In genomic region chr2:201448067-201448466, GRCh38 we compare ENCODE assay signal across 13 cellular contexts. TPM values are rescaled to one million over a fixed set of nuclear protein-coding genes. Genes with fewer than 3 reads are reported as not detected.
DNase-seq lines count a peak whose midpoint lies in the region; ATAC-seq and TF ChIP-seq lines count a peak whose summit lies in the region.
"Had no signal": no experiment of that assay in that cellular context is flagged by ENCODE, and none has a peak within 500 bp of the region (broad histone marks: within the 10 kb centered on the region; RNA-seq: fewer than 3 reads in every experiment).

No MANE protein-coding gene starts in this region.

- H2AFZ ChIP-seq in smooth muscle cell (ENCODE audit: low read depth): no peak overlapping the region

- no peaks in the 10 kb centered on the region for H3K9me3 ChIP-seq in heart left ventricle
- no peaks in the 10 kb centered on the region for H3K9me3 ChIP-seq in right cardiac atrium (ENCODE audit: control insufficient read depth, low read length)
- H3K9me3 ChIP-seq in T-helper 17 cell (ENCODE audit: control insufficient read depth, low read length, poor library complexity, severe bottlenecking): no peaks in the 10 kb centered on the region
- H3K9me3 ChIP-seq in smooth muscle cell (replicated peaks; ENCODE audit: low read depth): no peaks in the 10 kb centered on the region
- H3K9me3 ChIP-seq: MG63, SJCRH30 had no signal

- H3K36me3 ChIP-seq in heart left ventricle: peaks cover 0 to 12% (median 3%) of the 10 kb centered on the region in 9 donors
- no peaks in the 10 kb centered on the region for H3K36me3 ChIP-seq in smooth muscle cell (ENCODE audit: low read depth)
- H3K36me3 ChIP-seq: MG63, SJCRH30 had no signal

- no peak for ATAC-seq in heart left ventricle
- no peak for ATAC-seq in right cardiac atrium
- ATAC-seq in T-helper 17 cell: no peak
- ATAC-seq in HG02840 (IDR thresholded peaks at IDR 0.05; ENCODE audit: low FRiP score, unreplicated experiment): no peak
- no peak for ATAC-seq in GM18517 (IDR thresholded peaks at IDR 0.05; ENCODE audit: unreplicated experiment)
- no peak for ATAC-seq in HG02759 (IDR thresholded peaks at IDR 0.05; ENCODE audit: unreplicated experiment)

- peaks cover 0 to 84% (median 60%) of the 10 kb centered on the region in 12 donors for H3K4me1 ChIP-seq in heart left ventricle
- H3K4me1 ChIP-seq in right cardiac atrium (ENCODE audit: control insufficient read depth, insufficient read depth, low read length): peaks cover 4% of the 10 kb centered on the region
- H3K4me1 ChIP-seq in smooth muscle cell (ENCODE audit: low read depth): peaks cover 7% of the 10 kb centered on the region

- peaks cover 62% of the 10 kb centered on the region for H4K20me1 ChIP-seq in smooth muscle cell (ENCODE audit: low read depth)

- H3K9me3 Mint-ChIP-seq in dendritic cell treated with granulocyte-macrophage colony-stimulating factor and Interleukin-4, amounts not matched to agents 40 ng/mL and 50 ng/mL, for 4 days: no peaks in the 10 kb centered on the region

- no peak overlapping the region for H3K4me2 ChIP-seq in smooth muscle cell

- no peaks in the 10 kb centered on the region for H3K27me3 Mint-ChIP-seq in T-helper 17 cell
- no peaks in the 10 kb centered on the region for H3K27me3 Mint-ChIP-seq in dendritic cell treated with granulocyte-macrophage colony-stimulating factor and Interleukin-4, amounts not matched to agents 40 ng/mL and 50 ng/mL, for 4 days

- peaks cover 7% of the 10 kb centered on the region for H3K36me3 Mint-ChIP-seq in T-helper 17 cell (ENCODE audit: low read depth)
- peaks cover 32% of the 10 kb centered on the region for H3K36me3 Mint-ChIP-seq in dendritic cell treated with granulocyte-macrophage colony-stimulating factor and Interleukin-4, amounts not matched to agents 40 ng/mL and 50 ng/mL, for 4 days (ENCODE audit: low read depth)

- H3K4me3 ChIP-seq in heart left ventricle (no peak overlapping the region), right cardiac atrium (ENCODE audit: low read length) (no peak overlapping the region), smooth muscle cell (no peak overlapping the region)
- H3K4me3 ChIP-seq: MG63, SJCRH30 had no signal

- TF ChIP-seq CTCF in heart left ventricle (IDR thresholded peaks at IDR 0.05) (no peak), smooth muscle cell (IDR thresholded peaks at IDR 0.05; ENCODE audit: borderline replicate concordance, insufficient read depth, poor library complexity, severe bottlenecking) (no peak)

- H3K9ac ChIP-seq in smooth muscle cell (ENCODE audit: low read depth): no peak overlapping the region

- DNase-seq in heart left ventricle: no peak
- DNase-seq in right cardiac atrium: no peak
- DNase-seq in T-helper 17 cell: no peak
- no peak for DNase-seq in smooth muscle cell (lab: John Stamatoyannopoulos, UW; ENCODE audit: unreplicated experiment)
- DNase-seq: HCEC 1CT, MG63, NCI-H187 treated with DMSO at 0.1 percent for 48 hours, NCI-H510A treated with DMSO at 0.1 percent for 48 hours, SJCRH30 had no signal

- H3K79me2 ChIP-seq in smooth muscle cell (ENCODE audit: low read depth): peaks cover 56% of the 10 kb centered on the region

- H3K27ac Mint-ChIP-seq in T-helper 17 cell: peak overlapping the region; percentile 86
- peak overlapping the region; percentile 24 for H3K27ac Mint-ChIP-seq in dendritic cell treated with granulocyte-macrophage colony-stimulating factor and Interleukin-4, amounts not matched to agents 40 ng/mL and 50 ng/mL, for 4 days

- H3K27ac ChIP-seq in heart left ventricle: peak overlapping the region in 7 of 12 donors; percentile 1 to 51 (median 7)
- no peak overlapping the region for H3K27ac ChIP-seq in right cardiac atrium (ENCODE audit: low read length)
- peak overlapping the region; percentile 45 for H3K27ac ChIP-seq in smooth muscle cell (ENCODE audit: low read depth)
- H3K27ac ChIP-seq: SJCRH30 had no signal

- peaks cover 19% of the 10 kb centered on the region for H3F3A ChIP-seq in smooth muscle cell (ENCODE audit: low read depth)

- peak overlapping the region; percentile 87 for H3K4me3 Mint-ChIP-seq in T-helper 17 cell
- H3K4me3 Mint-ChIP-seq in dendritic cell treated with granulocyte-macrophage colony-stimulating factor and Interleukin-4, amounts not matched to agents 40 ng/mL and 50 ng/mL, for 4 days: no peak overlapping the region

- H3K27me3 ChIP-seq in heart left ventricle (no peaks in the 10 kb centered on the region), right cardiac atrium (ENCODE audit: control insufficient read depth, insufficient read depth) (no peaks in the 10 kb centered on the region), smooth muscle cell (ENCODE audit: low read depth) (no peaks in the 10 kb centered on the region)
- H3K27me3 ChIP-seq: MG63, SJCRH30 had no signal

- intact Hi-C loops in heart left ventricle (cut with DNase I) (loop anchor here in 1 of 10 donors (5.0 kb wide), 1 partner anchor 41 kb away; no protein-coding TSS in a partner anchor), right cardiac atrium (cut with DNase I) (no loop called here)
- intact Hi-C loops in dendritic cell treated with granulocyte-macrophage colony-stimulating factor and Interleukin-4, amounts not matched to agents 40 ng/mL and 50 ng/mL, for 4 days (cut with micrococcal nuclease): no loop called here

- whole genome bisulfite sequencing in heart left ventricle, 4 donors: 84 to 94% (median 93%) methylated on average over 1 of the region's 1 CpG
- 82% methylated on average over 1 of the region's 1 CpG for WGBS in right cardiac atrium
- WGBS in smooth muscle cell (ENCODE audit: low lambda C conversion rate): 97% methylated on average over 1 of the region's 1 CpG

- peaks cover 43% of the 10 kb centered on the region for H3K4me1 Mint-ChIP-seq in T-helper 17 cell
- H3K4me1 Mint-ChIP-seq in dendritic cell treated with granulocyte-macrophage colony-stimulating factor and Interleukin-4, amounts not matched to agents 40 ng/mL and 50 ng/mL, for 4 days (ENCODE audit: low read depth): peaks cover 49% of the 10 kb centered on the region

- no peak for TF ChIP-seq POLR2A in heart left ventricle (IDR thresholded peaks at IDR 0.05)

RNA-seq across cellular contexts. Expression of gene TRAK2, which starts 3.2 kb away (rescaled TPM):
- total RNA-seq in heart left ventricle (100 to 1,000 TPM; 110 to 201 (median 146) TPM), right cardiac atrium (100 to 1,000 TPM in 3 of 4 donors, 10 to 100 TPM in 1; 98.2 to 141 (median 134) TPM), T-helper 17 cell (10 to 100 TPM; 31.4 to 40.7 TPM), smooth muscle cell (15.7 and 18.9 TPM in 2 replicates)
- polyA plus RNA-seq in heart left ventricle (10 to 100 TPM; 41.2 to 41.9 TPM), right cardiac atrium (37.6 TPM), smooth muscle cell (6.3 and 6.6 TPM in 2 replicates)

RNA-seq across cellular contexts. Expression of gene STRADB, which starts 3.5 kb away (rescaled TPM):
- total RNA-seq in heart left ventricle (100 to 1,000 TPM in 1 of 9 donors, 10 to 100 TPM in 8; 45.0 to 105 (median 57.9) TPM), right cardiac atrium (10 to 100 TPM; 35.4 to 51.3 (median 43.4) TPM), T-helper 17 cell (1 to 10 TPM; 6.9 to 8.3 TPM), smooth muscle cell (19.4 and 20.5 TPM in 2 replicates)
- polyA plus RNA-seq in heart left ventricle (10 to 100 TPM; 28.6 to 59.9 TPM), right cardiac atrium (46.9 TPM), smooth muscle cell (15.8 and 18.8 TPM in 2 replicates)
